1 cellular context compared by ENCODE assay signal in the genomic region with DNA sequence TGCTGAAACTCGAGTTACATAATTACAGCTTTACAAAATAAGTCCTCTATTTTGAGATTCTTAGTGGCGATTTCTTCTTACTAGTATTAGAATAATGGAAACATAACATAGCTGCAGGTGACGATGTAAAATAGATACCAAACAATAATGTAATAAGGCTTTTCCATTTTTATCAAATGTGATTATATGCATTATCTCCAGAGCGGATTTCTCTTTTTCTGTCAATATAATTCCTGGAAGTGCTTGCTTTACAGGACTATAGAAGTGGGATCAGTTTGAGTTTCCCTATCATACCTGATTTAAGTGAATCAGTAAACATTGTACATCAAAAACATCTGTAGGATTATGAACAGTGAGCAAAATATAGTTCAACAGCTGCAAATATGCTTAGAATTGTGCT.
TF ChIP-seq lines count a peak whose summit lies in the region.

No MANE protein-coding gene starts in this region.

TF ChIP-seq in SK-N-SH, 30 proteins besides CTCF, POLR2A, EP300 and RAD21 (continued from another document):
- TF ChIP-seq MXI1 (IDR thresholded peaks at IDR 0.05; ENCODE audit: low read depth, low read length) (0 out of 2 replicates have a peak, but pooled peaks have one; percentile 20), RXRA (IDR thresholded peaks at IDR 0.05; ENCODE audit: borderline replicate concordance, low read depth) (no peak), NRF1 (IDR thresholded peaks at IDR 0.05; ENCODE audit: low read depth, low read length) (no peak), GATA2 (CRISPR knock-in tag; IDR thresholded peaks at IDR 0.05) (peak; percentile 90), NFIC (IDR thresholded peaks at IDR 0.05; ENCODE audit: borderline replicate concordance) (no peak)
